Comparison of ENCODE assay signal across 2 cellular contexts in genomic region chr12:106696861-106697417, GRCh38.
TF ChIP-seq lines count a peak whose summit lies in the region.

No MANE protein-coding gene starts in this region.

TF ChIP-seq in SK-N-SH, 30 proteins besides CTCF, POLR2A, EP300 and RAD21 (continued from another document):
- TF ChIP-seq ZBTB33 (IDR thresholded peaks at IDR 0.05; ENCODE audit: borderline replicate concordance, low read depth) (no peak), JUND (IDR thresholded peaks at IDR 0.05) (no peak), MXI1 (IDR thresholded peaks at IDR 0.05; ENCODE audit: low read depth, low read length) (no peak), RXRA (IDR thresholded peaks at IDR 0.05; ENCODE audit: borderline replicate concordance, low read depth) (no peak), NRF1 (IDR thresholded peaks at IDR 0.05; ENCODE audit: low read depth, low read length) (no peak), ELF1 (IDR thresholded peaks at IDR 0.05) (no peak), RFX5 (IDR thresholded peaks at IDR 0.05; ENCODE audit: low read length) (no peak), RCOR1 (IDR thresholded peaks at IDR 0.05; ENCODE audit: low read length) (no peak), TEAD4 (IDR thresholded peaks at IDR 0.05; ENCODE audit: borderline replicate concordance, insufficient read depth) (no peak), FOXJ3 (CRISPR knock-in tag; IDR thresholded peaks at IDR 0.05) (no peak), IRF3 (IDR thresholded peaks at IDR 0.05; ENCODE audit: low read depth, low read length) (no peak), EZH2phosphoT487 (IDR thresholded peaks at IDR 0.05; ENCODE audit: borderline replicate concordance, low read depth) (no peak), GATA2 (CRISPR knock-in tag; IDR thresholded peaks at IDR 0.05) (no peak)
- TF ChIP-seq, protein P1, sequence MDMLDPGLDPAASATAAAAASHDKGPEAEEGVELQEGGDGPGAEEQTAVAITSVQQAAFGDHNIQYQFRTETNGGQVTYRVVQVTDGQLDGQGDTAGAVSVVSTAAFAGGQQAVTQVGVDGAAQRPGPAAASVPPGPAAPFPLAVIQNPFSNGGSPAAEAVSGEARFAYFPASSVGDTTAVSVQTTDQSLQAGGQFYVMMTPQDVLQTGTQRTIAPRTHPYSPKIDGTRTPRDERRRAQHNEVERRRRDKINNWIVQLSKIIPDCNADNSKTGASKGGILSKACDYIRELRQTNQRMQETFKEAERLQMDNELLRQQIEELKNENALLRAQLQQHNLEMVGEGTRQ (IDR thresholded peaks at IDR 0.05; ENCODE audit: borderline replicate concordance, low read depth, low read length): no peak
TF ChIP-seq in SK-N-SH: peak in this region for 0.

TF ChIP-seq in SK-N-SH treated with all-trans-retinoic acid at 6 μM for 48 hours, 23 proteins besides CTCF, POLR2A, EP300 and RAD21 (continued from another document):
- TF ChIP-seq TSHZ2 (CRISPR knock-in tag; IDR thresholded peaks at IDR 0.05): no peak
- TF ChIP-seq SNAI2 (CRISPR knock-in tag; IDR thresholded peaks at IDR 0.05): no peak
- TF ChIP-seq TOX (CRISPR knock-in tag; IDR thresholded peaks at IDR 0.05; ENCODE audit: borderline replicate concordance): no peak
- TF ChIP-seq TCF4 (CRISPR knock-in tag; IDR thresholded peaks at IDR 0.05; ENCODE audit: borderline replicate concordance): no peak
- TF ChIP-seq PPARA (CRISPR knock-in tag; IDR thresholded peaks at IDR 0.05; ENCODE audit: borderline replicate concordance): no peak
- TF ChIP-seq ZC3H10 (CRISPR knock-in tag; IDR thresholded peaks at IDR 0.05): no peak
- TF ChIP-seq ZNF565 (CRISPR knock-in tag; conservative IDR thresholded peaks at IDR 0.05; ENCODE audit: low read depth): no peak
- no peak for TF ChIP-seq ZNF8 (CRISPR knock-in tag; IDR thresholded peaks at IDR 0.05)
- TF ChIP-seq CREB5 (CRISPR knock-in tag; IDR thresholded peaks at IDR 0.05; ENCODE audit: low read depth): no peak
- TF ChIP-seq ESRRG (CRISPR knock-in tag; IDR thresholded peaks at IDR 0.05): no peak
- no peak for TF ChIP-seq PATZ1 (CRISPR knock-in tag; IDR thresholded peaks at IDR 0.05; ENCODE audit: borderline replicate concordance)
- no peak for TF ChIP-seq ZFP30 (CRISPR knock-in tag; IDR thresholded peaks at IDR 0.05)
